ENCODE assay signal across 17 cellular contexts in genomic region chr13:59480857-59481256, GRCh38.
DNase-seq lines count a peak whose midpoint lies in the region; ATAC-seq, FAIRE-seq and TF ChIP-seq lines count a peak whose summit lies in the region.
"Had no signal": no experiment of that assay in that cellular context is flagged by ENCODE, and none has a peak within 500 bp of the region (broad histone marks: within the 10 kb centered on the region; RNA-seq: fewer than 3 reads in every experiment).

No MANE protein-coding gene starts in this region.

- H3K4me1 ChIP-seq in H1 (replicated peaks in 1 of 4; ENCODE audit: control insufficient read depth in 3 of 4, insufficient read depth in 4 of 4, low read length in 3 of 4) (peaks cover 0 to 21% (median 17%) of the 10 kb centered on the region in 4 experiments; a peak in 5 of 7 replicates), osteoblast (ENCODE audit: insufficient read depth, low read length) (no peaks in the 10 kb centered on the region)

- H4K20me1 ChIP-seq in H1 (replicated peaks in 1 of 2; ENCODE audit: control insufficient read depth in 1 of 2, insufficient read depth in 2 of 2, low read length in 2 of 2) = no peaks in the 10 kb centered on the region
- no peaks in the 10 kb centered on the region for H4K20me1 ChIP-seq in osteoblast (ENCODE audit: insufficient read depth, low read length)

- H3K4me3 ChIP-seq in H1 (ENCODE audit: extremely low read depth in 1 of 4, insufficient read depth in 2 of 4, low read depth in 3 of 4, low read length in 4 of 4) (no peak overlapping the region), osteoblast (ENCODE audit: insufficient read depth, low read length) (no peak overlapping the region)
- H3K4me3 ChIP-seq: PC-9 had no signal

- FAIRE-seq in H1 (lab: Jason Lieb, UNC) = no peak
- FAIRE-seq: HepG2 had no signal

- peak overlapping the region; percentile 87 for H2BK12ac ChIP-seq in H1 (ENCODE audit: low read depth, low read length)

- no peaks in the 10 kb centered on the region for H3K23me2 ChIP-seq in H1 (ENCODE audit: low read depth, low read length)

- peak; percentile 22 for DNase-seq in NCI-H146 (lab: John Stamatoyannopoulos, UW)
- no peak for DNase-seq in NCI-H146 treated with DMSO at 0.1 percent for 48 hours (lab: John Stamatoyannopoulos, UW; ENCODE audit: unreplicated experiment)
- DNase-seq in NCI-H82 (lab: John Stamatoyannopoulos, UW) = peak; percentile 31
- DNase-seq in H1 (ENCODE audit: low read depth in 1 of 2, low spot score in 2 of 2) = no peak
- DNase-seq in osteoblast (ENCODE audit: insufficient read length, low spot score, missing footprints) = peak; percentile 62
- no peak for DNase-seq in H4 (ENCODE audit: low spot score)
- no peak for DNase-seq in MV-4-11 (lab: John Stamatoyannopoulos, UW)
- DNase-seq: CD4-positive, alpha-beta memory T cell; DMS79; NCI-H1048; NCI-H1436 treated with DMSO at 0.1 percent for 48 hours; NCI-H748 treated with DMSO at 0.1 percent for 48 hours; PC-9 had no signal

- no peaks in the 10 kb centered on the region for H3K79me2 ChIP-seq in H1 (ENCODE audit: control insufficient read depth in 1 of 2, insufficient read depth in 2 of 2, low read length in 2 of 2)
- no peaks in the 10 kb centered on the region for H3K79me2 ChIP-seq in osteoblast (ENCODE audit: insufficient read depth, low read length)

- H3K79me1 ChIP-seq in H1 (ENCODE audit: low read depth, low read length) = no peaks in the 10 kb centered on the region

- peak overlapping the region; percentile 76 for H2BK120ac ChIP-seq in H1 (replicated peaks; ENCODE audit: low read depth, low read length)

- H3K27ac ChIP-seq in H1 (ENCODE audit: low read depth, low read length) (no peak overlapping the region), osteoblast (ENCODE audit: low read depth, low read length) (no peak overlapping the region)
- H3K27ac ChIP-seq: 22Rv1, KMS-11, PC-9 had no signal

- no peak for TF ChIP-seq POLR2A in H1 (IDR thresholded peaks at IDR 0.05; ENCODE audit: control extremely low read depth in 1 of 2, low read depth in 2 of 2, low read length in 2 of 2)

- no peak overlapping the region for H3K14ac ChIP-seq in H1 (ENCODE audit: insufficient read length)

- no peak overlapping the region for H3K23ac ChIP-seq in H1 (ENCODE audit: insufficient read length)

- no peak overlapping the region for H2BK15ac ChIP-seq in H1 (ENCODE audit: low read length)

- peak overlapping the region; percentile 14; the same call in 1 of the 2 replicates for H2AK5ac ChIP-seq in H1 (ENCODE audit: low read depth, low read length)

- no peak overlapping the region for H4K8ac ChIP-seq in H1 (ENCODE audit: extremely low read depth, insufficient read depth, low read length)

- H3K4ac ChIP-seq in H1 (replicated peaks; ENCODE audit: insufficient read length, low read depth, low read length) = peak overlapping the region; percentile 36

- H4K5ac ChIP-seq in H1 (ENCODE audit: insufficient read length, low read depth, low read length) = peak overlapping the region; percentile 52

- no peak for TF ChIP-seq CTCF in H1 (IDR thresholded peaks at IDR 0.05; ENCODE audit: control extremely low read depth in 1 of 3, insufficient read depth in 1 of 3, low read depth in 1 of 3, low read length in 3 of 3)
- no peak for TF ChIP-seq CTCF in osteoblast (IDR thresholded peaks at IDR 0.05; ENCODE audit: extremely low read depth, low read depth, low read length)

- CTCF ChIA-PET in H1 (lab: Charles Lee; ENCODE audit: partially characterized antibody) = interaction anchor here (0.9 to 3.0 kb wide), 6 partner anchors 9 to 291 kb away, joined by 3 to 18 read pairs (median 4); no protein-coding TSS in a partner anchor

- H3K27me3 ChIP-seq in H1 (replicated peaks in 1 of 4; ENCODE audit: control insufficient read depth in 3 of 4, extremely low read depth in 1 of 4, insufficient read depth in 3 of 4, low read length in 3 of 4) (no peaks in the 10 kb centered on the region), osteoblast (ENCODE audit: insufficient read depth, low read length) (no peaks in the 10 kb centered on the region)

- TF ChIP-seq EP300 in H1 (IDR thresholded peaks at IDR 0.05; ENCODE audit: borderline replicate concordance in 1 of 2, low read depth in 2 of 2, low read length in 2 of 2) = no peak

- 64% methylated on average over 3 of the region's 3 CpGs; no CpG with 5 or more reads in 1 of the 2 experiments for WGBS in H1 (ENCODE audit: extremely low coverage in 1 of 2, insufficient coverage in 1 of 2, insufficient read length in 1 of 2, insufficient replicate concordance in 2 of 2, low coverage in 1 of 2, low lambda C conversion rate in 2 of 2, missing lambda C conversion rate in 1 of 2), 2 experiments

- H4K91ac ChIP-seq in H1 (replicated peaks; ENCODE audit: insufficient read length, low read length) = peak overlapping the region; percentile 63

- H3K4me2 ChIP-seq in H1 (ENCODE audit: insufficient read depth in 1 of 2, low read depth in 2 of 2, low read length in 2 of 2) = no peak overlapping the region
- H3K4me2 ChIP-seq in osteoblast (ENCODE audit: insufficient read depth, low read length) = no peak overlapping the region
- H3K4me2 ChIP-seq: KMS-11, PC-9 had no signal

- peak overlapping the region; percentile 12; the same call in 1 of the 2 replicates for H3K18ac ChIP-seq in H1 (ENCODE audit: extremely low read depth, low read length)

- peak overlapping the region; percentile 84; the same call in 1 of the 2 replicates for H2BK20ac ChIP-seq in H1 (ENCODE audit: low read length)

- no peak for ATAC-seq in GM19452 (IDR thresholded peaks at IDR 0.05; ENCODE audit: unreplicated experiment)
- ATAC-seq: HepG2 had no signal

- H2AFZ ChIP-seq in H1 (ENCODE audit: low read length) (no peak overlapping the region), osteoblast (ENCODE audit: low read length) (no peak overlapping the region)
- H2AFZ ChIP-seq: PC-9 had no signal

- TF ChIP-seq RAD21 in H1 (IDR thresholded peaks at IDR 0.05 in 1 of 2, conservative IDR thresholded peaks at IDR 0.05 in 1 of 2; ENCODE audit: low read depth in 2 of 2, low read length in 2 of 2) = no peak

- no peak overlapping the region for H3K9ac ChIP-seq in H1 (replicated peaks in 1 of 4; ENCODE audit: extremely low read depth in 1 of 4, low read depth in 3 of 4, low read length in 3 of 4)
- H3K9ac ChIP-seq: KMS-11 had no signal

- POLR2A ChIA-PET in H1 (lab: Charles Lee; ENCODE audit: partially characterized antibody) = interaction anchor here (0.7 to 1.7 kb wide), 3 partner anchors 16 to 33 kb away, joined by 3 read pairs; no protein-coding TSS in a partner anchor

- peak overlapping the region; percentile 85; the same call in 1 of the 2 replicates for H2BK5ac ChIP-seq in H1 (ENCODE audit: low read depth, low read length)

- H3K56ac ChIP-seq in H1 (replicated peaks; ENCODE audit: insufficient read length, low read depth, low read length) = no peak overlapping the region

- H3K9me3 ChIP-seq in H1 (ENCODE audit: insufficient read depth in 2 of 2, low read depth in 1 of 2, low read length in 1 of 2) (no peaks in the 10 kb centered on the region), osteoblast (ENCODE audit: low read depth, low read length) (no peaks in the 10 kb centered on the region)

- H3K36me3 ChIP-seq in H1 (ENCODE audit: control insufficient read depth in 2 of 4, insufficient read depth in 4 of 4, low read length in 3 of 4) = no peaks in the 10 kb centered on the region; a peak in 1 of 8 replicates
- H3K36me3 ChIP-seq in osteoblast (ENCODE audit: insufficient read depth, low read length) = no peaks in the 10 kb centered on the region

TF ChIP-seq in H1, 55 proteins besides CTCF, POLR2A, EP300 and RAD21:
- TF ChIP-seq USF2 (IDR thresholded peaks at IDR 0.05; ENCODE audit: low read length) (no peak), POLR2AphosphoS5 (IDR thresholded peaks at IDR 0.05; ENCODE audit: low read depth, low read length) (no peak), CHD2 (IDR thresholded peaks at IDR 0.05; ENCODE audit: low read length) (no peak), SIRT6 (IDR thresholded peaks at IDR 0.05; ENCODE audit: low read length) (no peak), ZNF274 (IDR thresholded peaks at IDR 0.05; ENCODE audit: borderline replicate concordance, extremely low read depth, low read length) (no peak), SUZ12 (IDR thresholded peaks at IDR 0.05; ENCODE audit: low read length) (no peak)

Comparison
In these comparisons a context has a peak if more than half of its experiments do, and no peak if none do; other contexts are left out.
1. DNase-seq: peak in NCI-H146 (single experiment), NCI-H82 (single experiment) and osteoblast (single experiment); none in NCI-H146 treated with DMSO at 0.1 percent for 48 hours (single experiment), H1 (0 of 2), H4 (single experiment) and MV-4-11 (single experiment).